16 cellular contexts compared by ENCODE assay signal in the genomic region with DNA sequence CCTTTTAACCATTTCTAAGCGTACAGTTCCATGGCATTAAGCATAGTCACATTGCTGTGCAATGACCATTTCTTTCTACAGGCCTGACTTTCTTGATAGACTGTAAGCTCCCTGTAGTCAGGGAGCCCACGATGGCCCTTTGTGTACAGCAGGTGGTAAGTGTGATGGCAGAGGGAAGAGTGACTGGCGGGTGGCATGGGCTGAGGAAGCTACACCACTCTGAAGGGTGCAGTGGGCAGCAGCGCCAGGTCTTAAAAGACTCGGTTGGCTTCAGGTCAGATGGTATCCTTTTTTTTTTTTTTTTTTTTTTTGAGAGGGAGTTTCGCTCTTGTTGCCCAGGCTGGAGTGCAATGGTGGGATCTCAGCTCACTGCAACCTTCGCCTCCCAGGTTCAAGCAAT. TPM values are rescaled to one million over a fixed set of nuclear protein-coding genes. Genes with fewer than 3 reads are reported as not detected.
A peak's percentile ranks its signal among the peaks of the same experiment; 100 is the strongest.
DNase-seq lines count a peak whose midpoint lies in the region; ATAC-seq, FAIRE-seq and TF ChIP-seq lines count a peak whose summit lies in the region.
"Had no signal": no experiment of that assay in that cellular context is flagged by ENCODE, and none has a peak within 500 bp of the region (broad histone marks: within the 10 kb centered on the region; RNA-seq: fewer than 3 reads in every experiment).

No MANE protein-coding gene starts in this region.

- H3K79me2 ChIP-seq in HCT116 (ENCODE audit: insufficient read depth, low read length) (peaks cover 27% of the 10 kb centered on the region; the same call in 1 of the 2 replicates), GM12878 (ENCODE audit: control insufficient read depth, insufficient read depth, low read length) (no peaks in the 10 kb centered on the region), trophoblast cell (ENCODE audit: control insufficient read depth, insufficient read depth, low read length, poor library complexity) (peaks cover 2% of the 10 kb centered on the region)

- TF ChIP-seq RAD21 in HCT116 (IDR thresholded peaks at IDR 0.05; ENCODE audit: low read depth): no peak
- TF ChIP-seq RAD21 in GM12878 (IDR thresholded peaks at IDR 0.05; ENCODE audit: insufficient read depth, low read depth, low read length): no peak

- WGBS in GM12878 (ENCODE audit: insufficient coverage, insufficient replicate concordance, low lambda C conversion rate, missing lambda C conversion rate): 81% methylated on average over 6 of the region's 7 CpGs
- WGBS in trophoblast cell (ENCODE audit: extremely low coverage, insufficient coverage, insufficient read length): no CpG with 5 or more reads among the region's 7 CpGs

- no peaks in the 10 kb centered on the region for H3K9me2 ChIP-seq in HCT116 (ENCODE audit: insufficient read depth)

- no peaks in the 10 kb centered on the region; a peak in 1 of 4 replicates for H3K36me3 ChIP-seq in HCT116 (ENCODE audit: control insufficient read depth in 1 of 2, insufficient read depth in 2 of 2, low read length in 2 of 2)
- no peaks in the 10 kb centered on the region for H3K36me3 ChIP-seq in GM12878 (ENCODE audit: control insufficient read depth in 2 of 2, insufficient read depth in 2 of 2, low read length in 1 of 2)
- H3K36me3 ChIP-seq in trophoblast cell (ENCODE audit: control insufficient read depth in 1 of 2, insufficient read depth in 2 of 2, low read length in 2 of 2): peaks cover 2 to 3% of the 10 kb centered on the region in 2 experiments
- H3K36me3 ChIP-seq in kidney (ENCODE audit: control insufficient read depth in 1 of 2, insufficient read depth in 2 of 2, low read length in 2 of 2): no peaks in the 10 kb centered on the region

- no peak overlapping the region for H2AK5ac ChIP-seq in trophoblast cell (ENCODE audit: low read length)

- H3K27me3 ChIP-seq in HCT116 (ENCODE audit: insufficient read depth, low read length) (no peaks in the 10 kb centered on the region), GM12878 (replicated peaks in 1 of 2; ENCODE audit: control insufficient read depth in 2 of 2, insufficient read depth in 2 of 2, low read length in 1 of 2) (no peaks in the 10 kb centered on the region), trophoblast cell (ENCODE audit: insufficient read depth, low read length) (no peaks in the 10 kb centered on the region)

- no peak overlapping the region for H3K23ac ChIP-seq in trophoblast cell (ENCODE audit: low read length)

- peaks cover 3% of the 10 kb centered on the region for H3K36me3 Mint-ChIP-seq in T-helper 1 cell treated with Interleukin-12 subunit alpha and Interleukin-12 subunit beta and Interleukin-4 antibody, amounts not matched to agents 30 μg/mL and 1 μg/mL, for 36 hours (ENCODE audit: low read depth)
- H3K36me3 Mint-ChIP-seq in natural killer cell: no peaks in the 10 kb centered on the region

- FAIRE-seq in GM12878 (lab: Jason Lieb, UNC) (no peak), kidney (lab: Jason Lieb, UNC) (no peak)
- FAIRE-seq: small intestine had no signal

- TF ChIP-seq EP300 in GM12878 (IDR thresholded peaks at IDR 0.05; ENCODE audit: borderline replicate concordance in 1 of 2, control insufficient read depth in 1 of 2, low read depth in 2 of 2, low read length in 2 of 2): no peak

- intact Hi-C loops in HCT116 (cut with micrococcal nuclease) (no loop called here), GM12878 (cut with micrococcal nuclease; ENCODE audit: unreplicated experiment) (loop anchor here (5.0 kb wide), 1 partner anchor 149 kb away; no protein-coding TSS in a partner anchor), natural killer cell (cut with micrococcal nuclease) (no loop called here), kidney (cut with DNase I) (no loop called here)

- peaks cover 3% of the 10 kb centered on the region for H3K27me3 Mint-ChIP-seq in T-helper 1 cell treated with Interleukin-12 subunit alpha and Interleukin-12 subunit beta and Interleukin-4 antibody, amounts not matched to agents 30 μg/mL and 1 μg/mL, for 36 hours (ENCODE audit: low read depth)
- no peaks in the 10 kb centered on the region for H3K27me3 Mint-ChIP-seq in natural killer cell (ENCODE audit: low read depth in 2 of 2)

- H2BK120ac ChIP-seq in trophoblast cell (ENCODE audit: insufficient read depth, low read length, poor library complexity): no peak overlapping the region

- H2AFZ ChIP-seq in HCT116 (ENCODE audit: low read depth, low read length, poor library complexity, severe bottlenecking): no peak overlapping the region
- H2AFZ ChIP-seq in GM12878 (ENCODE audit: control insufficient read depth, low read depth, low read length): no peak overlapping the region
- H2AFZ ChIP-seq in trophoblast cell (ENCODE audit: insufficient read depth, low read length, poor library complexity): no peak overlapping the region

- RAD21 ChIA-PET in HCT116 (lab: Charles Lee; ENCODE audit: low non-redundant PET in 1 of 2, low total read pairs in 2 of 2, uncharacterized antibody in 2 of 2, unreplicated experiment in 2 of 2) (no interaction called here), GM12878 (lab: Charles Lee; ENCODE audit: unreplicated experiment) (no interaction called here)

- no peak for TF ChIP-seq POLR2A in HCT116 (IDR thresholded peaks at IDR 0.05; ENCODE audit: borderline replicate concordance, extremely low read depth, insufficient read depth, insufficient read length)
- no peak for TF ChIP-seq POLR2A in GM12878 (IDR thresholded peaks at IDR 0.05; ENCODE audit: low read depth, low read length)

- H3K27ac Mint-ChIP-seq in T-helper 1 cell treated with Interleukin-12 subunit alpha and Interleukin-12 subunit beta and Interleukin-4 antibody, amounts not matched to agents 30 μg/mL and 1 μg/mL, for 36 hours: no peak overlapping the region
- H3K27ac Mint-ChIP-seq in natural killer cell: no peak overlapping the region

- H3K9ac ChIP-seq in HCT116 (ENCODE audit: low read length): no peak overlapping the region
- H3K9ac ChIP-seq in GM12878 (ENCODE audit: control insufficient read depth, insufficient read depth, low read length): no peak overlapping the region
- no peak overlapping the region for H3K9ac ChIP-seq in trophoblast cell (ENCODE audit: low read length)
- no peak overlapping the region for H3K9ac ChIP-seq in kidney (ENCODE audit: low read length in 2 of 2)

- no peak overlapping the region for H4K8ac ChIP-seq in trophoblast cell (ENCODE audit: low read depth, low read length)

- H3K9me3 Mint-ChIP-seq in T-helper 1 cell treated with Interleukin-12 subunit alpha and Interleukin-12 subunit beta and Interleukin-4 antibody, amounts not matched to agents 30 μg/mL and 1 μg/mL, for 36 hours: no peaks in the 10 kb centered on the region
- no peaks in the 10 kb centered on the region for H3K9me3 Mint-ChIP-seq in natural killer cell

- CTCF ChIA-PET in HCT116 (lab: Charles Lee): interaction anchor here (4.3 kb wide), 1 partner anchor 21 kb away, joined by 13 read pairs; no protein-coding TSS in a partner anchor
- CTCF ChIA-PET in GM12878 (lab: Yijun Ruan, JAX): interaction anchor here (0.7 to 7.2 kb wide), 3 partner anchors 11 to 76 kb away, joined by 4 to 82 read pairs (median 4); no protein-coding TSS in a partner anchor

- TSS peak; percentile 37 for BruUV-seq in HCT116 (replicated peaks; lab: Mats Ljungman, UMichigan)
- TSS peak; percentile 59 for BruUV-seq in GM12878 (replicated peaks; lab: Mats Ljungman, UMichigan)

- no peak overlapping the region for H3K27ac ChIP-seq in HCT116 (ENCODE audit: low read depth, low read length)
- no peak overlapping the region for H3K27ac ChIP-seq in GM12878 (ENCODE audit: control insufficient read depth, insufficient read depth)
- H3K27ac ChIP-seq in trophoblast cell (ENCODE audit: low read depth, low read length): no peak overlapping the region
- no peak overlapping the region for H3K27ac ChIP-seq in kidney (ENCODE audit: low read depth in 2 of 2, low read length in 2 of 2)
- H3K27ac ChIP-seq: 22Rv1 had no signal

- no peak overlapping the region for H3K14ac ChIP-seq in trophoblast cell (ENCODE audit: low read length)

- TF ChIP-seq CTCF in HCT116 (IDR thresholded peaks at IDR 0.05 in 2 of 3, conservative IDR thresholded peaks at IDR 0.05 in 1 of 3; ENCODE audit: borderline replicate concordance in 1 of 3, insufficient read depth in 1 of 3, low read depth in 2 of 3, low read length in 2 of 3) (no peak), GM12878 (IDR thresholded peaks at IDR 0.05 in 2 of 3, conservative IDR thresholded peaks at IDR 0.05 in 1 of 3; ENCODE audit: control insufficient read depth in 2 of 3, extremely low read depth in 1 of 3, insufficient read depth in 1 of 3, low read depth in 3 of 3, low read length in 3 of 3) (no peak), natural killer cell (IDR thresholded peaks at IDR 0.05) (no peak), kidney (IDR thresholded peaks at IDR 0.05; ENCODE audit: borderline replicate concordance, extremely low read depth, insufficient read depth) (no peak)

- ATAC-seq in HCT116: no peak
- ATAC-seq in GM12878: no peak
- no peak for ATAC-seq in natural killer cell
- ATAC-seq: esophagus mucosa had no signal

- no peak overlapping the region for H4K12ac ChIP-seq in trophoblast cell (ENCODE audit: low read depth, low read length)

- no peak overlapping the region for H2BK12ac ChIP-seq in trophoblast cell (ENCODE audit: low read length)

- H3K4me2 ChIP-seq in HCT116 (ENCODE audit: low read length) (no peak overlapping the region), GM12878 (ENCODE audit: control insufficient read depth, insufficient read depth) (no peak overlapping the region), trophoblast cell (ENCODE audit: low read length) (no peak overlapping the region)

- H2BK5ac ChIP-seq in trophoblast cell (ENCODE audit: low read depth, low read length, poor library complexity): no peak overlapping the region

- H3K4me1 ChIP-seq in HCT116 (ENCODE audit: control insufficient read depth in 1 of 2, insufficient read depth in 2 of 2, low read length in 2 of 2) (peaks cover 4 to 22% of the 10 kb centered on the region in 2 experiments; a peak in 2 of 4 replicates), GM12878 (ENCODE audit: control insufficient read depth, insufficient read depth, low read length) (no peaks in the 10 kb centered on the region; the same call in 1 of the 2 replicates), trophoblast cell (ENCODE audit: control insufficient read depth in 1 of 2, insufficient read depth in 2 of 2, low read length in 2 of 2) (peaks cover 5 to 13% of the 10 kb centered on the region in 2 experiments), kidney (ENCODE audit: control insufficient read depth in 1 of 2, insufficient read depth in 1 of 2, low read depth in 1 of 2, low read length in 2 of 2) (peaks cover 3 to 7% of the 10 kb centered on the region in 2 donors)

- H3K18ac ChIP-seq in trophoblast cell (ENCODE audit: low read length): no peak overlapping the region

- H4K91ac ChIP-seq in trophoblast cell (ENCODE audit: low read depth, low read length): no peak overlapping the region

- POLR2A ChIA-PET in HCT116 (lab: Charles Lee): interaction anchor here (0.7 kb wide), 1 partner anchor 233 kb away, joined by 3 read pairs; no protein-coding TSS in a partner anchor
- POLR2A ChIA-PET in GM12878 (lab: Charles Lee): interaction anchor here (0.6 to 0.7 kb wide), 2 partner anchors 257 to 770 kb away, joined by 3 to 7 read pairs; no protein-coding TSS in a partner anchor

- no peak for DNase-seq in T-helper 1 cell
- DNase-seq in HCT116 (ENCODE audit: low read depth, low spot score): no peak
- DNase-seq in GM12878 (ENCODE audit: low read depth, low spot score): no peak
- no peak for DNase-seq in natural killer cell
- DNase-seq in trophoblast cell: no peak
- no peak for DNase-seq in SIG-M5 treated with dmso at 0.1 percent for 504 hours (lab: John Stamatoyannopoulos, UW; ENCODE audit: unreplicated experiment)
- DNase-seq in kidney: no peak
- DNase-seq: HCEC 1CT, NCI-H1694, NCI-H526 treated with DMSO at 0.1 percent for 48 hours, occipital lobe, small intestine, T-helper 9 cell had no signal

- H3K4me3 Mint-ChIP-seq in T-helper 1 cell treated with Interleukin-12 subunit alpha and Interleukin-12 subunit beta and Interleukin-4 antibody, amounts not matched to agents 30 μg/mL and 1 μg/mL, for 36 hours: peak overlapping the region; percentile 42
- H3K4me3 Mint-ChIP-seq in natural killer cell: peak overlapping the region; percentile 63

- in situ Hi-C loops in GM12878 (cut with MboI): no loop called here

- H3K4me3 ChIP-seq in HCT116 (replicated peaks in 1 of 2; ENCODE audit: low read depth in 1 of 2, low read length in 2 of 2) (no peak overlapping the region), GM12878 (no peak overlapping the region), trophoblast cell (ENCODE audit: low read depth, low read length) (no peak overlapping the region), kidney (ENCODE audit: low read length in 2 of 2) (no peak overlapping the region)

- H4K20me1 ChIP-seq in HCT116 (ENCODE audit: insufficient read depth) (no peaks in the 10 kb centered on the region), GM12878 (ENCODE audit: control insufficient read depth, insufficient read depth) (no peaks in the 10 kb centered on the region)

- H3K79me1 ChIP-seq in trophoblast cell (ENCODE audit: low read length): peaks cover 4% of the 10 kb centered on the region

- H3K4me1 Mint-ChIP-seq in T-helper 1 cell treated with Interleukin-12 subunit alpha and Interleukin-12 subunit beta and Interleukin-4 antibody, amounts not matched to agents 30 μg/mL and 1 μg/mL, for 36 hours (ENCODE audit: low read depth): peaks cover 14% of the 10 kb centered on the region
- H3K4me1 Mint-ChIP-seq in natural killer cell: peaks cover 7 to 36% of the 10 kb centered on the region in 2 donors

- H3K9me3 ChIP-seq in HCT116 (ENCODE audit: control insufficient read depth in 1 of 2, insufficient read depth in 1 of 2, low read depth in 1 of 2, low read length in 2 of 2) (no peaks in the 10 kb centered on the region), GM12878 (replicated peaks; ENCODE audit: control insufficient read depth, insufficient read depth, low read length) (no peaks in the 10 kb centered on the region), trophoblast cell (ENCODE audit: insufficient read depth, low read depth, low read length) (no peaks in the 10 kb centered on the region), kidney (ENCODE audit: control insufficient read depth in 1 of 2, low read length in 2 of 2) (no peaks in the 10 kb centered on the region)

- no peak overlapping the region for H3K4ac ChIP-seq in trophoblast cell (ENCODE audit: low read depth, low read length)

- SMC1A ChIA-PET in GM12878 (lab: Charles Lee; ENCODE audit: uncharacterized antibody, unreplicated experiment): interaction anchor here (0.6 to 3.6 kb wide), 3 partner anchors 11 to 237 kb away, joined by 3 to 12 read pairs (median 6); no protein-coding TSS in a partner anchor

RNA-seq across cellular contexts. Expression of a gene that starts 1.6 kb away (rescaled TPM):
- total RNA-seq in HCT116 (2021; ENCODE audit: unreplicated experiment) (27.3 TPM), GM12878 (2014; rRNA removed) (17.5 and 19.2 TPM in 2 replicates), GM12878 (2014; rRNA removed; fragmentation: Illumina TruSeq; extraction: Trizol) (7.5 and 8.5 TPM in 2 replicates), GM12878 (2021) (19.4 and 26.3 TPM in 2 replicates), natural killer cell (10 to 100 TPM; 25.1 to 30.3 (median 25.5) TPM), kidney (42.5 TPM)
- polyA plus RNA-seq in HCT116 (2012): 12.7 and 13.1 TPM in 2 replicates
- total RNA-seq in GM12878 (2013; cell fraction: nucleolus; rRNA removed): 25.4 and 26.9 TPM in 2 replicates
- polyA plus RNA-seq in GM12878 (2011; ENCODE audit: low read depth): 2.6 TPM
- polyA plus RNA-seq in GM12878 (2011; rRNA removed) (5.4 and 7.8 TPM in 2 replicates), GM12878 (2014; fragmentation: Illumina TruSeq; extraction: Trizol) (2.9 and 5.6 TPM in 2 replicates), GM12878 (2014; fragmentation: Nextera tagmentation; extraction: Ambion mirVana) (1 to 10 TPM in 1 of 2 experiments, under 1 TPM in 1; 0.55 to 2.0 TPM), GM12878 (2014; rRNA removed) (17.0 and 18.5 TPM in 2 replicates), GM12878 (2016; fragmentation: Nextera tagmentation; extraction: Ambion mirVana) (10 to 100 TPM; 10.9 to 11.6 TPM), kidney (ENCODE audit: insufficient read depth, low read depth, low replicate concordance) (13.8 TPM)
- 8.3 and 10.5 TPM in 2 replicates for polyA plus RNA-seq in GM12878 (2011; cell fraction: cytosol; rRNA removed)
- polyA plus RNA-seq in GM12878 (2011; cell fraction: nucleus; rRNA removed): 26.6 and 27.9 TPM in 2 replicates
- 6.0 and 6.4 TPM in 2 replicates for polyA plus RNA-seq in GM12878 (2012)
- 3.5 and 10.0 TPM in 2 replicates for polyA minus RNA-seq in GM12878 (2011; rRNA and poly(A)+ RNA removed)
- polyA minus RNA-seq in GM12878 (2011; cell fraction: cytosol; rRNA and poly(A)+ RNA removed): 2.6 and 5.2 TPM in 2 replicates
- 3.5 and 5.0 TPM in 2 replicates for polyA minus RNA-seq in GM12878 (2011; cell fraction: nucleus; rRNA and poly(A)+ RNA removed)
- 10.9 TPM in 2 replicates for polyA plus RNA-seq in trophoblast cell (2013)

RNA-seq across cellular contexts. Expression of a gene that starts 31.5 kb away (rescaled TPM):
- 50.1 TPM for total RNA-seq in HCT116 (2021; ENCODE audit: unreplicated experiment)
- polyA plus RNA-seq in HCT116 (2012): 33.1 and 36.8 TPM in 2 replicates
- total RNA-seq in GM12878 (2013; cell fraction: nucleolus; rRNA removed): 173 TPM in 2 replicates
- total RNA-seq in GM12878 (2014; rRNA removed): 43.5 and 47.3 TPM in 2 replicates
- 19.9 and 22.1 TPM in 2 replicates for total RNA-seq in GM12878 (2014; rRNA removed; fragmentation: Illumina TruSeq; extraction: Trizol)
- 41.9 and 47.1 TPM in 2 replicates for total RNA-seq in GM12878 (2021)
- 7.4 TPM for polyA plus RNA-seq in GM12878 (2011; ENCODE audit: low read depth)
- polyA plus RNA-seq in GM12878 (2011; rRNA removed): 7.4 and 12.4 TPM in 2 replicates
- polyA plus RNA-seq in GM12878 (2011; cell fraction: cytosol; rRNA removed): 15.5 and 17.6 TPM in 2 replicates
- polyA plus RNA-seq in GM12878 (2011; cell fraction: nucleus; rRNA removed): 137 and 161 TPM in 2 replicates
- 16.8 and 19.0 TPM in 2 replicates for polyA plus RNA-seq in GM12878 (2012)
- 12.8 and 29.6 TPM in 2 replicates for polyA plus RNA-seq in GM12878 (2014; fragmentation: Illumina TruSeq; extraction: Trizol)
- 1 to 10 TPM in 1 of 2 experiments, under 1 TPM in 1; 0.60 to 1.6 TPM for polyA plus RNA-seq in GM12878 (2014; fragmentation: Nextera tagmentation; extraction: Ambion mirVana)
- polyA plus RNA-seq in GM12878 (2014; rRNA removed): 40.9 and 47.9 TPM in 2 replicates
- polyA plus RNA-seq in GM12878 (2016; fragmentation: Nextera tagmentation; extraction: Ambion mirVana): 10 to 100 TPM; 37.8 to 45.2 TPM
- 17.1 and 23.3 TPM in 2 replicates for polyA minus RNA-seq in GM12878 (2011; rRNA and poly(A)+ RNA removed)
- 6.9 and 8.7 TPM in 2 replicates for polyA minus RNA-seq in GM12878 (2011; cell fraction: cytosol; rRNA and poly(A)+ RNA removed)
- polyA minus RNA-seq in GM12878 (2011; cell fraction: nucleus; rRNA and poly(A)+ RNA removed): 31.7 and 48.4 TPM in 2 replicates
- 10 to 100 TPM; 45.8 to 66.0 (median 62.7) TPM for total RNA-seq in natural killer cell
- polyA plus RNA-seq in trophoblast cell (2013): 21.5 and 22.7 TPM in 2 replicates
- total RNA-seq in kidney: 26.7 TPM
- 8.1 TPM for polyA plus RNA-seq in kidney (ENCODE audit: insufficient read depth, low read depth, low replicate concordance)
